In genomic region chr3:41265823-41266273, GRCh38 we compare ENCODE assay signal across 1 cellular context.
TF ChIP-seq lines count a peak whose summit lies in the region.

No MANE protein-coding gene starts in this region.

TF ChIP-seq in HepG2, 621 proteins besides CTCF, POLR2A, EP300 and RAD21 (continued from another document and continues in another):
- peak; percentile 52; the same call in 1 of the 2 replicates for TF ChIP-seq THRA (CRISPR knock-in tag; IDR thresholded peaks at IDR 0.05; ENCODE audit: borderline replicate concordance)
- TF ChIP-seq, protein P1, sequence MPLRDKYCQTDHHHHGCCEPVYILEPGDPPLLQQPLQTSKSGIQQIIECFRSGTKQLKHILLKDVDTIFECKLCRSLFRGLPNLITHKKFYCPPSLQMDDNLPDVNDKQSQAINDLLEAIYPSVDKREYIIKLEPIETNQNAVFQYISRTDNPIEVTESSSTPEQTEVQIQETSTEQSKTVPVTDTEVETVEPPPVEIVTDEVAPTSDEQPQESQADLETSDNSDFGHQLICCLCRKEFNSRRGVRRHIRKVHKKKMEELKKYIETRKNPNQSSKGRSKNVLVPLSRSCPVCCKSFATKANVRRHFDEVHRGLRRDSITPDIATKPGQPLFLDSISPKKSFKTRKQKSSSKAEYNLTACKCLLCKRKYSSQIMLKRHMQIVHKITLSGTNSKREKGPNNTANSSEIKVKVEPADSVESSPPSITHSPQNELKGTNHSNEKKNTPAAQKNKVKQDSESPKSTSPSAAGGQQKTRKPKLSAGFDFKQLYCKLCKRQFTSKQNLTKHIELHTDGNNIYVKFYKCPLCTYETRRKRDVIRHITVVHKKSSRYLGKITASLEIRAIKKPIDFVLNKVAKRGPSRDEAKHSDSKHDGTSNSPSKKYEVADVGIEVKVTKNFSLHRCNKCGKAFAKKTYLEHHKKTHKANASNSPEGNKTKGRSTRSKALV (CRISPR knock-in tag; IDR thresholded peaks at IDR 0.05): peak; percentile 71; the same call in 1 of the 2 replicates
- TF ChIP-seq DDIT3 (CRISPR knock-in tag; IDR thresholded peaks at IDR 0.05): no peak
- no peak for TF ChIP-seq ZFAT (CRISPR knock-in tag; conservative IDR thresholded peaks at IDR 0.05)
- no peak for TF ChIP-seq RFX1 (IDR thresholded peaks at IDR 0.05)
- TF ChIP-seq ZNF136 (CRISPR knock-in tag; IDR thresholded peaks at IDR 0.05; ENCODE audit: low read depth): 0 out of 2 replicates have a peak, but pooled peaks have one; percentile 7
- no peak for TF ChIP-seq ZNF790 (CRISPR knock-in tag; IDR thresholded peaks at IDR 0.05; ENCODE audit: borderline replicate concordance)
- TF ChIP-seq PBX2 (CRISPR knock-in tag; IDR thresholded peaks at IDR 0.05): no peak
- TF ChIP-seq ZNF138 (CRISPR knock-in tag; IDR thresholded peaks at IDR 0.05; ENCODE audit: low read depth): no peak
- TF ChIP-seq ATF7-NPFF (CRISPR knock-in tag; IDR thresholded peaks at IDR 0.05; ENCODE audit: low read depth): no peak
- peak; percentile 77 for TF ChIP-seq ZNF792 (CRISPR knock-in tag; IDR thresholded peaks at IDR 0.05)
- TF ChIP-seq ZNF543 (CRISPR knock-in tag; IDR thresholded peaks at IDR 0.05): no peak
- TF ChIP-seq, protein P2, sequence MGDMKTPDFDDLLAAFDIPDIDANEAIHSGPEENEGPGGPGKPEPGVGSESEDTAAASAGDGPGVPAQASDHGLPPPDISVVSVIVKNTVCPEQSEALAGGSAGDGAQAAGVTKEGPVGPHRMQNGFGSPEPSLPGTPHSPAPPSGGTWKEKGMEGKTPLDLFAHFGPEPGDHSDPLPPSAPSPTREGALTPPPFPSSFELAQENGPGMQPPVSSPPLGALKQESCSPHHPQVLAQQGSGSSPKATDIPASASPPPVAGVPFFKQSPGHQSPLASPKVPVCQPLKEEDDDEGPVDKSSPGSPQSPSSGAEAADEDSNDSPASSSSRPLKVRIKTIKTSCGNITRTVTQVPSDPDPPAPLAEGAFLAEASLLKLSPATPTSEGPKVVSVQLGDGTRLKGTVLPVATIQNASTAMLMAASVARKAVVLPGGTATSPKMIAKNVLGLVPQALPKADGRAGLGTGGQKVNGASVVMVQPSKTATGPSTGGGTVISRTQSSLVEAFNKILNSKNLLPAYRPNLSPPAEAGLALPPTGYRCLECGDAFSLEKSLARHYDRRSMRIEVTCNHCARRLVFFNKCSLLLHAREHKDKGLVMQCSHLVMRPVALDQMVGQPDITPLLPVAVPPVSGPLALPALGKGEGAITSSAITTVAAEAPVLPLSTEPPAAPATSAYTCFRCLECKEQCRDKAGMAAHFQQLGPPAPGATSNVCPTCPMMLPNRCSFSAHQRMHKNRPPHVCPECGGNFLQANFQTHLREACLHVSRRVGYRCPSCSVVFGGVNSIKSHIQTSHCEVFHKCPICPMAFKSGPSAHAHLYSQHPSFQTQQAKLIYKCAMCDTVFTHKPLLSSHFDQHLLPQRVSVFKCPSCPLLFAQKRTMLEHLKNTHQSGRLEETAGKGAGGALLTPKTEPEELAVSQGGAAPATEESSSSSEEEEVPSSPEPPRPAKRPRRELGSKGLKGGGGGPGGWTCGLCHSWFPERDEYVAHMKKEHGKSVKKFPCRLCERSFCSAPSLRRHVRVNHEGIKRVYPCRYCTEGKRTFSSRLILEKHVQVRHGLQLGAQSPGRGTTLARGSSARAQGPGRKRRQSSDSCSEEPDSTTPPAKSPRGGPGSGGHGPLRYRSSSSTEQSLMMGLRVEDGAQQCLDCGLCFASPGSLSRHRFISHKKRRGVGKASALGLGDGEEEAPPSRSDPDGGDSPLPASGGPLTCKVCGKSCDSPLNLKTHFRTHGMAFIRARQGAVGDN (CRISPR knock-in tag; IDR thresholded peaks at IDR 0.05): peak; percentile 52; the same call in 1 of the 2 replicates
- TF ChIP-seq, protein P3, sequence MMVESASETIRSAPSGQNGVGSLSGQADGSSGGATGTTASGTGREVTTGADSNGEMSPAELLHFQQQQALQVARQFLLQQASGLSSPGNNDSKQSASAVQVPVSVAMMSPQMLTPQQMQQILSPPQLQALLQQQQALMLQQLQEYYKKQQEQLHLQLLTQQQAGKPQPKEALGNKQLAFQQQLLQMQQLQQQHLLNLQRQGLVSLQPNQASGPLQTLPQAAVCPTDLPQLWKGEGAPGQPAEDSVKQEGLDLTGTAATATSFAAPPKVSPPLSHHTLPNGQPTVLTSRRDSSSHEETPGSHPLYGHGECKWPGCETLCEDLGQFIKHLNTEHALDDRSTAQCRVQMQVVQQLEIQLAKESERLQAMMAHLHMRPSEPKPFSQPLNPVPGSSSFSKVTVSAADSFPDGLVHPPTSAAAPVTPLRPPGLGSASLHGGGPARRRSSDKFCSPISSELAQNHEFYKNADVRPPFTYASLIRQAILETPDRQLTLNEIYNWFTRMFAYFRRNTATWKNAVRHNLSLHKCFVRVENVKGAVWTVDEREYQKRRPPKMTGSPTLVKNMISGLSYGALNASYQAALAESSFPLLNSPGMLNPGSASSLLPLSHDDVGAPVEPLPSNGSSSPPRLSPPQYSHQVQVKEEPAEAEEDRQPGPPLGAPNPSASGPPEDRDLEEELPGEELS (CRISPR knock-in tag; IDR thresholded peaks at IDR 0.05): peak; percentile 74
- TF ChIP-seq, protein P4, sequence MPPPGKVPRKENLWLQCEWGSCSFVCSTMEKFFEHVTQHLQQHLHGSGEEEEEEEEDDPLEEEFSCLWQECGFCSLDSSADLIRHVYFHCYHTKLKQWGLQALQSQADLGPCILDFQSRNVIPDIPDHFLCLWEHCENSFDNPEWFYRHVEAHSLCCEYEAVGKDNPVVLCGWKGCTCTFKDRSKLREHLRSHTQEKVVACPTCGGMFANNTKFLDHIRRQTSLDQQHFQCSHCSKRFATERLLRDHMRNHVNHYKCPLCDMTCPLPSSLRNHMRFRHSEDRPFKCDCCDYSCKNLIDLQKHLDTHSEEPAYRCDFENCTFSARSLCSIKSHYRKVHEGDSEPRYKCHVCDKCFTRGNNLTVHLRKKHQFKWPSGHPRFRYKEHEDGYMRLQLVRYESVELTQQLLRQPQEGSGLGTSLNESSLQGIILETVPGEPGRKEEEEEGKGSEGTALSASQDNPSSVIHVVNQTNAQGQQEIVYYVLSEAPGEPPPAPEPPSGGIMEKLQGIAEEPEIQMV (CRISPR knock-in tag; IDR thresholded peaks at IDR 0.05; ENCODE audit: low read depth): peak; percentile 35; the same call in 1 of the 2 replicates
- TF ChIP-seq, protein P5, sequence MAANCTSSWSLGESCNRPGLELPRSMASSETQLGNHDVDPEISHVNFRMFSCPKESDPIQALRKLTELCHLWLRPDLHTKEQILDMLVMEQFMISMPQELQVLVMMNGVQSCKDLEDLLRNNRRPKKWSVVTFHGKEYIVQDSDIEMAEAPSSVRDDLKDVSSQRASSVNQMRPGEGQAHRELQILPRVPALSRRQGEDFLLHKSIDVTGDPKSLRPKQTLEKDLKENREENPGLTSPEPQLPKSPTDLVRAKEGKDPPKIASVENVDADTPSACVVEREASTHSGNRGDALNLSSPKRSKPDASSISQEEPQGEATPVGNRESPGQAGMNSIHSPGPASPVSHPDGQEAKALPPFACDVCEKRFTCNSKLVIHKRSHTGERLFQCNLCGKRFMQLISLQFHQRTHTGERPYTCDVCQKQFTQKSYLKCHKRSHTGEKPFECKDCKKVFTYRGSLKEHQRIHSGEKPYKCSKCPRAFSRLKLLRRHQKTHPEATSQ (CRISPR knock-in tag; IDR thresholded peaks at IDR 0.05; ENCODE audit: borderline replicate concordance): no peak
- TF ChIP-seq GATAD2A (CRISPR knock-in tag; IDR thresholded peaks at IDR 0.05): peak; percentile 55
- TF ChIP-seq GABPA (IDR thresholded peaks at IDR 0.05; ENCODE audit: low read depth, low read length): no peak
- TF ChIP-seq GABPA (CRISPR knock-in tag; IDR thresholded peaks at IDR 0.05; ENCODE audit: low read depth): peak; percentile 52; the same call in 1 of the 2 replicates
- TF ChIP-seq ZBTB20 (CRISPR knock-in tag; IDR thresholded peaks at IDR 0.05; ENCODE audit: borderline replicate concordance, low read depth): 0 out of 2 replicates have a peak, but pooled peaks have one; percentile 49
- peak; percentile 51; the same call in 1 of the 2 replicates for TF ChIP-seq MIXL1 (CRISPR knock-in tag; IDR thresholded peaks at IDR 0.05)
- TF ChIP-seq HOXA5 (CRISPR knock-in tag; IDR thresholded peaks at IDR 0.05): 0 out of 2 replicates have a peak, but pooled peaks have one; percentile 22
- TF ChIP-seq, protein P6, sequence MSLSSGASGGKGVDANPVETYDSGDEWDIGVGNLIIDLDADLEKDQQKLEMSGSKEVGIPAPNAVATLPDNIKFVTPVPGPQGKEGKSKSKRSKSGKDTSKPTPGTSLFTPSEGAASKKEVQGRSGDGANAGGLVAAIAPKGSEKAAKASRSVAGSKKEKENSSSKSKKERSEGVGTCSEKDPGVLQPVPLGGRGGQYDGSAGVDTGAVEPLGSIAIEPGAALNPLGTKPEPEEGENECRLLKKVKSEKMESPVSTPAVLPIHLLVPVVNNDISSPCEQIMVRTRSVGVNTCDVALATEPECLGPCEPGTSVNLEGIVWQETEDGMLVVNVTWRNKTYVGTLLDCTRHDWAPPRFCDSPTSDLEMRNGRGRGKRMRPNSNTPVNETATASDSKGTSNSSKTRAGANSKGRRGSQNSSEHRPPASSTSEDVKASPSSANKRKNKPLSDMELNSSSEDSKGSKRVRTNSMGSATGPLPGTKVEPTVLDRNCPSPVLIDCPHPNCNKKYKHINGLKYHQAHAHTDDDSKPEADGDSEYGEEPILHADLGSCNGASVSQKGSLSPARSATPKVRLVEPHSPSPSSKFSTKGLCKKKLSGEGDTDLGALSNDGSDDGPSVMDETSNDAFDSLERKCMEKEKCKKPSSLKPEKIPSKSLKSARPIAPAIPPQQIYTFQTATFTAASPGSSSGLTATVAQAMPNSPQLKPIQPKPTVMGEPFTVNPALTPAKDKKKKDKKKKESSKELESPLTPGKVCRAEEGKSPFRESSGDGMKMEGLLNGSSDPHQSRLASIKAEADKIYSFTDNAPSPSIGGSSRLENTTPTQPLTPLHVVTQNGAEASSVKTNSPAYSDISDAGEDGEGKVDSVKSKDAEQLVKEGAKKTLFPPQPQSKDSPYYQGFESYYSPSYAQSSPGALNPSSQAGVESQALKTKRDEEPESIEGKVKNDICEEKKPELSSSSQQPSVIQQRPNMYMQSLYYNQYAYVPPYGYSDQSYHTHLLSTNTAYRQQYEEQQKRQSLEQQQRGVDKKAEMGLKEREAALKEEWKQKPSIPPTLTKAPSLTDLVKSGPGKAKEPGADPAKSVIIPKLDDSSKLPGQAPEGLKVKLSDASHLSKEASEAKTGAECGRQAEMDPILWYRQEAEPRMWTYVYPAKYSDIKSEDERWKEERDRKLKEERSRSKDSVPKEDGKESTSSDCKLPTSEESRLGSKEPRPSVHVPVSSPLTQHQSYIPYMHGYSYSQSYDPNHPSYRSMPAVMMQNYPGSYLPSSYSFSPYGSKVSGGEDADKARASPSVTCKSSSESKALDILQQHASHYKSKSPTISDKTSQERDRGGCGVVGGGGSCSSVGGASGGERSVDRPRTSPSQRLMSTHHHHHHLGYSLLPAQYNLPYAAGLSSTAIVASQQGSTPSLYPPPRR (CRISPR knock-in tag; IDR thresholded peaks at IDR 0.05; ENCODE audit: borderline replicate concordance): peak; percentile 26; the same call in 1 of the 2 replicates
- TF ChIP-seq SMYD3 (CRISPR knock-in tag; IDR thresholded peaks at IDR 0.05): no peak
- no peak for TF ChIP-seq ZNF572 (CRISPR knock-in tag; IDR thresholded peaks at IDR 0.05)
- no peak for TF ChIP-seq HDAC6 (IDR thresholded peaks at IDR 0.05; ENCODE audit: low read depth, low read length)
- TF ChIP-seq ZNF251 (CRISPR knock-in tag; IDR thresholded peaks at IDR 0.05): no peak
- TF ChIP-seq SNAPC4 (CRISPR knock-in tag; IDR thresholded peaks at IDR 0.05): no peak
- no peak for TF ChIP-seq KAT7 (CRISPR knock-in tag; IDR thresholded peaks at IDR 0.05; ENCODE audit: borderline replicate concordance)
- TF ChIP-seq KLF16 (CRISPR knock-in tag; IDR thresholded peaks at IDR 0.05): peak in 1 of 2 experiments; percentile 49; a peak in 1 of 4 replicates
